In genomic region chr13:105139380-105140285, GRCh38 we compare ENCODE assay signal across 8 cellular contexts.
DNase-seq lines count a peak whose midpoint lies in the region; ATAC-seq, FAIRE-seq and TF ChIP-seq lines count a peak whose summit lies in the region.

No MANE protein-coding gene starts in this region.

- TF ChIP-seq POLR2A in testis (IDR thresholded peaks at IDR 0.05) = no peak

- peak overlapping the region; percentile 89 for H3K4me3 Mint-ChIP-seq in dendritic cell treated with granulocyte-macrophage colony-stimulating factor and Interleukin-4, amounts not matched to agents 40 ng/mL and 50 ng/mL, for 4 days

- no peak for TF ChIP-seq CTCF in neutrophil (IDR thresholded peaks at IDR 0.05)
- no peak for TF ChIP-seq CTCF in testis (IDR thresholded peaks at IDR 0.05)

- H3K4me1 ChIP-seq in neutrophil (ENCODE audit: control insufficient read depth in 1 of 2, insufficient read depth in 1 of 2, low read depth in 1 of 2, low read length in 1 of 2) (peaks cover 20 to 26% of the 10 kb centered on the region in 2 experiments), testis (no peaks in the 10 kb centered on the region)

- ATAC-seq in HG02798 (IDR thresholded peaks at IDR 0.05; ENCODE audit: poor library complexity, unreplicated experiment) = peak; percentile 95

- no peaks in the 10 kb centered on the region for H3K27me3 Mint-ChIP-seq in dendritic cell treated with granulocyte-macrophage colony-stimulating factor and Interleukin-4, amounts not matched to agents 40 ng/mL and 50 ng/mL, for 4 days

- H3K4me1 Mint-ChIP-seq in dendritic cell treated with granulocyte-macrophage colony-stimulating factor and Interleukin-4, amounts not matched to agents 40 ng/mL and 50 ng/mL, for 4 days (ENCODE audit: low read depth) = peaks cover 23% of the 10 kb centered on the region

- no peaks in the 10 kb centered on the region for H3K36me3 ChIP-seq in neutrophil
- no peaks in the 10 kb centered on the region for H3K36me3 ChIP-seq in testis (ENCODE audit: low read depth, missing control alignments)

- H3K27ac ChIP-seq in neutrophil (peak overlapping the region; percentile 85), testis (no peak overlapping the region)

- peak overlapping the region; percentile 95 for H3K27ac Mint-ChIP-seq in dendritic cell treated with granulocyte-macrophage colony-stimulating factor and Interleukin-4, amounts not matched to agents 40 ng/mL and 50 ng/mL, for 4 days

- peak; percentile 46 for DNase-seq in GM18507 (ENCODE audit: extremely low spot score, insufficient read length, low read depth)
- DNase-seq in NCI-H187 treated with DMSO at 0.1 percent for 48 hours (lab: John Stamatoyannopoulos, UW) = peak; percentile 89
- DNase-seq in activated CD4-positive, CD25-positive, alpha-beta regulatory T cell treated with anti-CD3 and anti-CD28 coated beads, Interleukin-2, amount 50 U/mL, for 72 hours = peak; percentile 53
- peak; percentile 29 for DNase-seq in testis
- no peak for DNase-seq in ACHN

- H3K27me3 ChIP-seq in neutrophil (no peaks in the 10 kb centered on the region), testis (no peaks in the 10 kb centered on the region)

- intact Hi-C loops in dendritic cell treated with granulocyte-macrophage colony-stimulating factor and Interleukin-4, amounts not matched to agents 40 ng/mL and 50 ng/mL, for 4 days (cut with micrococcal nuclease) = no loop called here
- intact Hi-C loops in testis (cut with DNase I; ENCODE audit: low total_unique reads) = no loop called here

- no peaks in the 10 kb centered on the region for H3K36me3 Mint-ChIP-seq in dendritic cell treated with granulocyte-macrophage colony-stimulating factor and Interleukin-4, amounts not matched to agents 40 ng/mL and 50 ng/mL, for 4 days (ENCODE audit: low read depth)

- H3K4me3 ChIP-seq in neutrophil (ENCODE audit: low read depth in 1 of 2, low read length in 1 of 2) = peak overlapping the region; percentile 61 to 81
- H3K4me3 ChIP-seq in testis = peak overlapping the region in 1 of 2 donors; percentile 8

- H3K9me3 Mint-ChIP-seq in dendritic cell treated with granulocyte-macrophage colony-stimulating factor and Interleukin-4, amounts not matched to agents 40 ng/mL and 50 ng/mL, for 4 days = no peaks in the 10 kb centered on the region

- H3K9me3 ChIP-seq in neutrophil (no peaks in the 10 kb centered on the region), testis (no peaks in the 10 kb centered on the region)

- peak; percentile 95 for FAIRE-seq in GM18507 (lab: Jason Lieb, UNC)

- in situ Hi-C loops in ACHN (cut with HindIII; ENCODE audit: low pct_ligation_motif_present, low pct_unique_long_range_greater_than_20kb, low sequenced_read_pairs) = no loop called here

- WGBS in testis, 2 donors = 51 to 59% methylated on average over 20 of the region's 20 CpGs
